ENCODE assay signal across 8 cellular contexts in genomic region chr5:68214472-68215207, GRCh38. TPM values are rescaled to one million over a fixed set of nuclear protein-coding genes. Genes with fewer than 3 reads are reported as not detected.
DNase-seq lines count a peak whose midpoint lies in the region; ATAC-seq, FAIRE-seq and TF ChIP-seq lines count a peak whose summit lies in the region.

No MANE protein-coding gene starts in this region.

- peak overlapping the region; percentile 42 for H3K4me2 ChIP-seq in neural cell (ENCODE audit: low read length)

- peaks cover 27% of the 10 kb centered on the region for H3K9me3 Mint-ChIP-seq in endodermal cell

- no peaks in the 10 kb centered on the region for H4K20me1 ChIP-seq in neural cell (ENCODE audit: insufficient read depth)

- H3K27me3 Mint-ChIP-seq in endodermal cell (ENCODE audit: insufficient read depth) = peaks cover 9% of the 10 kb centered on the region

- BruUV-seq in Panc1 (replicated peaks; lab: Mats Ljungman, UMichigan) = no TSS peak

- TF ChIP-seq RAD21 in neural cell (conservative IDR thresholded peaks at IDR 0.05) = no peak

- peak overlapping the region; percentile 67 for H3K9ac ChIP-seq in endodermal cell (ENCODE audit: extremely low read depth, low read length, poor library complexity, severe bottlenecking)
- H3K9ac ChIP-seq in neural cell (ENCODE audit: low read length) = peak overlapping the region; percentile 82

- H3K27ac ChIP-seq in Panc1 (ENCODE audit: low read length) = peak overlapping the region; percentile 87
- H3K27ac ChIP-seq in endodermal cell (ENCODE audit: low read depth, low read length) = peak overlapping the region; percentile 89
- peak overlapping the region; percentile 83 for H3K27ac ChIP-seq in neural cell (ENCODE audit: low read length)

- peak overlapping the region; percentile 28 for H2AFZ ChIP-seq in neural cell (ENCODE audit: low read depth, low read length)

- 1 to 2% methylated on average over 8 to 27 of the region's 37 CpGs for WGBS in endodermal cell (ENCODE audit: insufficient coverage in 1 of 2, insufficient read length in 1 of 2), 2 experiments

- no peak for ATAC-seq in Panc1
- no peak for ATAC-seq in HG03521 (IDR thresholded peaks at IDR 0.05; ENCODE audit: unreplicated experiment)

- H3K9me3 ChIP-seq in Panc1 (ENCODE audit: control insufficient read depth, insufficient read depth, low read depth, low read length) = no peaks in the 10 kb centered on the region; the same call in 1 of the 2 replicates
- peaks cover 23% of the 10 kb centered on the region for H3K9me3 ChIP-seq in endodermal cell (ENCODE audit: control insufficient read depth, low read length)
- H3K9me3 ChIP-seq in neural cell (ENCODE audit: low read length) = no peaks in the 10 kb centered on the region

- H3F3A ChIP-seq in neural cell (ENCODE audit: insufficient read depth, low read length, poor library complexity, severe bottlenecking) = no peaks in the 10 kb centered on the region

- POLR2A ChIA-PET in Panc1 (lab: Charles Lee) = interaction anchor here (0.6 to 0.7 kb wide), 2 partner anchors 707 to 1255 kb away, joined by 3 to 5 read pairs; no protein-coding TSS in a partner anchor

- intact Hi-C loops in Panc1 (cut with micrococcal nuclease; ENCODE audit: unreplicated experiment) = no loop called here

- peaks cover 7% of the 10 kb centered on the region for H3K36me3 Mint-ChIP-seq in endodermal cell (ENCODE audit: low read depth)

- CTCF ChIA-PET in Panc1 (lab: Charles Lee) = no interaction called here

- no peaks in the 10 kb centered on the region for H3K9me2 ChIP-seq in neural cell (ENCODE audit: insufficient read depth, low read length)

- H3K4me3 ChIP-seq in Panc1 (ENCODE audit: low read depth in 2 of 2, low read length in 2 of 2) (peak overlapping the region; percentile 88 to 95), endodermal cell (ENCODE audit: low read length) (peak overlapping the region; percentile 98), neural cell (ENCODE audit: low read length) (peak overlapping the region; percentile 96)

- peaks cover 27% of the 10 kb centered on the region for H3K4me1 ChIP-seq in Panc1 (ENCODE audit: control insufficient read depth, insufficient read depth, low read length)
- peaks cover 8% of the 10 kb centered on the region for H3K4me1 ChIP-seq in endodermal cell (ENCODE audit: control insufficient read depth, insufficient read depth, low read length)

- no peak for TF ChIP-seq CTCF in Panc1 (IDR thresholded peaks at IDR 0.05)
- TF ChIP-seq CTCF in endodermal cell (conservative IDR thresholded peaks at IDR 0.05) = no peak
- no peak for TF ChIP-seq CTCF in neural cell (IDR thresholded peaks at IDR 0.05; ENCODE audit: poor library complexity, severe bottlenecking)

- H3K79me2 ChIP-seq in neural cell (replicated peaks; ENCODE audit: insufficient read depth, low read length) = peaks cover 28% of the 10 kb centered on the region

- TF ChIP-seq POLR2A in H54 (IDR thresholded peaks at IDR 0.05; ENCODE audit: low read depth, low read length) = peak; percentile 22; the same call in 1 of the 2 replicates

- TF ChIP-seq EP300 in neural cell (conservative IDR thresholded peaks at IDR 0.05; ENCODE audit: poor library complexity, severe bottlenecking) = no peak

- in situ Hi-C loops in Panc1 (cut with HindIII; ENCODE audit: low pct_unique_long_range_greater_than_20kb, low sequenced_read_pairs) = no loop called here

- DNase-seq in NCI-H1417 (lab: John Stamatoyannopoulos, UW) (peak; percentile 23 to 48 (median 41)), NCI-H1417 treated with DMSO at 0.1 percent for 48 hours (lab: John Stamatoyannopoulos, UW) (no peak), H54 (ENCODE audit: insufficient read length, low spot score) (no peak), Panc1 (ENCODE audit: low read depth, low spot score) (no peak), endodermal cell (no peak)
- DNase-seq in NK-92 treated with Interleukin-12 subunit alpha and Interleukin-12 subunit beta, amount 100 ng/mL, for 24 hours (lab: John Stamatoyannopoulos, UW) = no peak

- H3K4me3 Mint-ChIP-seq in endodermal cell = peak overlapping the region; percentile 70

- no peak for FAIRE-seq in H54 (lab: Jason Lieb, UNC)

- no peaks in the 10 kb centered on the region; the same call in 1 of the 2 replicates for H3K27me3 ChIP-seq in Panc1 (ENCODE audit: control insufficient read depth, insufficient read depth, low read length)
- H3K27me3 ChIP-seq in endodermal cell (ENCODE audit: control insufficient read depth, insufficient read depth, low read length, poor library complexity, severe bottlenecking) = no peaks in the 10 kb centered on the region
- H3K27me3 ChIP-seq in neural cell (ENCODE audit: insufficient read depth, low read depth, low read length) = no peaks in the 10 kb centered on the region

- H3K36me3 ChIP-seq in Panc1 (ENCODE audit: control insufficient read depth, insufficient read depth, low read length) (no peaks in the 10 kb centered on the region; the same call in 1 of the 2 replicates), endodermal cell (ENCODE audit: control insufficient read depth, insufficient read depth, low read length) (no peaks in the 10 kb centered on the region), neural cell (ENCODE audit: insufficient read depth, low read length) (no peaks in the 10 kb centered on the region)

- H3K27ac Mint-ChIP-seq in endodermal cell = peak overlapping the region; percentile 92

- peaks cover 29% of the 10 kb centered on the region for H3K4me1 Mint-ChIP-seq in endodermal cell

TF ChIP-seq in neural cell, 6 proteins besides CTCF, POLR2A, EP300 and RAD21:
- TF ChIP-seq REST (IDR thresholded peaks at IDR 0.05; ENCODE audit: borderline replicate concordance) = no peak
- no peak for TF ChIP-seq SMC3 (conservative IDR thresholded peaks at IDR 0.05; ENCODE audit: poor library complexity)
- TF ChIP-seq EZH2 (IDR thresholded peaks at IDR 0.05; ENCODE audit: borderline replicate concordance, insufficient read depth, low read length, poor library complexity, severe bottlenecking) = no peak
- no peak for TF ChIP-seq MXI1 (conservative IDR thresholded peaks at IDR 0.05; ENCODE audit: poor library complexity, severe bottlenecking)
- no peak for TF ChIP-seq TAF1 (IDR thresholded peaks at IDR 0.05; ENCODE audit: low read depth)
- TF ChIP-seq POLR2AphosphoS5 (IDR thresholded peaks at IDR 0.05) = no peak

RNA-seq across cellular contexts. Expression of gene PIK3R1, which starts 0.9 kb away (rescaled TPM):
- 23.4 TPM for total RNA-seq in Panc1 (2021; ENCODE audit: unreplicated experiment)
- 5.5 TPM for polyA plus RNA-seq in Panc1 (2012; ENCODE audit: insufficient read length)
- total RNA-seq in endodermal cell = 10 to 100 TPM; 29.8 to 30.2 TPM
- 29.8 TPM for polyA plus RNA-seq in endodermal cell (2013, experiment 1 of 2)
- 31.2 TPM for polyA plus RNA-seq in endodermal cell (2013, experiment 2 of 2)
- 38.0 and 41.9 TPM in 2 replicates for polyA plus RNA-seq in neural cell
- 188 and 234 TPM in 2 replicates for polyA minus RNA-seq in neural cell

Comparison
In these comparisons a context has a peak if more than half of its experiments do, and no peak if none do; other contexts are left out.
1. DNase-seq: peak in NCI-H1417 (3 of 3); none in NCI-H1417 treated with DMSO at 0.1 percent for 48 hours (single experiment), H54 (single experiment), Panc1 (single experiment), endodermal cell (single experiment) and NK-92 treated with Interleukin-12 subunit alpha and Interleukin-12 subunit beta, amount 100 ng/mL, for 24 hours (single experiment).
2. Peak in every context shown above with its lines, with median percentiles within 50 percentile points of each other: H3K27ac ChIP-seq and H3K4me3 ChIP-seq.